Comparison of ENCODE assay signal across 1 cellular context in genomic region chr3:13648060-13648743, GRCh38.
TF ChIP-seq lines count a peak whose summit lies in the region.

No MANE protein-coding gene starts in this region.

TF ChIP-seq in K562, 482 proteins besides CTCF, POLR2A, EP300 and RAD21 (continued from another document):
- no peak; the same call in 1 of the 2 replicates for TF ChIP-seq ETV5 (CRISPR knock-in tag; IDR thresholded peaks at IDR 0.05; ENCODE audit: low read depth)
- no peak for TF ChIP-seq POLR3G (IDR thresholded peaks at IDR 0.05; ENCODE audit: extremely low read depth, insufficient read length, insufficient replicate concordance)
- no peak for TF ChIP-seq ZNF507 (tag; conservative IDR thresholded peaks at IDR 0.05)
- no peak for TF ChIP-seq FUS (optimal IDR thresholded peaks at IDR 0.05; ENCODE audit: low read depth, low read length)
- TF ChIP-seq CSDE1 (IDR thresholded peaks at IDR 0.05) = no peak
- peak in 1 of 2 experiments; percentile 98; a peak in 2 of 4 replicates for TF ChIP-seq NONO (IDR thresholded peaks at IDR 0.05; ENCODE audit: low read depth in 2 of 2, low read length in 1 of 2)
- no peak for TF ChIP-seq KAT2B (IDR thresholded peaks at IDR 0.05; ENCODE audit: low read depth, low read length)
- no peak for TF ChIP-seq ZNF830 (CRISPR knock-in tag; IDR thresholded peaks at IDR 0.05)
- TF ChIP-seq RBM17 (IDR thresholded peaks at IDR 0.05; ENCODE audit: borderline replicate concordance, low read depth, low read length) = no peak
- TF ChIP-seq YY1 (IDR thresholded peaks at IDR 0.05; ENCODE audit: borderline replicate concordance in 1 of 3, control insufficient read depth in 1 of 3, extremely low read depth in 1 of 3, insufficient read depth in 3 of 3, insufficient read length in 1 of 3, insufficient replicate concordance in 2 of 3, low read depth in 1 of 3, low read length in 2 of 3) = peak in 2 of 3 experiments; percentile 26 to 52
- TF ChIP-seq TFAP4 (CRISPR knock-in tag; IDR thresholded peaks at IDR 0.05; ENCODE audit: borderline replicate concordance) = peak; percentile 79
- TF ChIP-seq HDAC2 (IDR thresholded peaks at IDR 0.05) = no peak
- TF ChIP-seq TRIM24 (IDR thresholded peaks at IDR 0.05) = no peak
- TF ChIP-seq MEIS2 (IDR thresholded peaks at IDR 0.05; ENCODE audit: partially characterized antibody) = no peak
- no peak for TF ChIP-seq RBM39 (optimal IDR thresholded peaks at IDR 0.05; ENCODE audit: low read depth, low read length)
- TF ChIP-seq DEAF1 (CRISPR knock-in tag; IDR thresholded peaks at IDR 0.05) = peak; percentile 99
